Comparison of ENCODE assay signal across 12 cellular contexts in genomic region chr11:114083256-114084252, GRCh38. TPM values are rescaled to one million over a fixed set of nuclear protein-coding genes. Genes with fewer than 3 reads are reported as not detected.
DNase-seq lines count a peak whose midpoint lies in the region; ATAC-seq and TF ChIP-seq lines count a peak whose summit lies in the region.
"Had no signal": no experiment of that assay in that cellular context is flagged by ENCODE, and none has a peak within 500 bp of the region (broad histone marks: within the 10 kb centered on the region; RNA-seq: fewer than 3 reads in every experiment).

No MANE protein-coding gene starts in this region.

- peaks cover 31% of the 10 kb centered on the region for H3K4me1 Mint-ChIP-seq in activated naive CD8-positive, alpha-beta T cell treated with anti-CD3 and anti-CD28 coated beads for 36 hours
- H3K4me1 Mint-ChIP-seq in activated naive CD4-positive, alpha-beta T cell treated with anti-CD3 and anti-CD28 coated beads, Interleukin-2, amount 10 ng/mL, durations not matched to agents 7 days and 5 days: peaks cover 38% of the 10 kb centered on the region

- TF ChIP-seq POLR2A in body of pancreas (IDR thresholded peaks at IDR 0.05): no peak

- intact Hi-C loops in body of pancreas (cut with DNase I): no loop called here

- peaks cover 40% of the 10 kb centered on the region for H3K4me1 ChIP-seq in BLaER1
- H3K4me1 ChIP-seq in body of pancreas: peaks cover 100% of the 10 kb centered on the region
- peaks cover 71 to 72% of the 10 kb centered on the region in 2 experiments for H3K4me1 ChIP-seq in neutrophil (ENCODE audit: control insufficient read depth in 1 of 2, insufficient read depth in 1 of 2, low read depth in 1 of 2, low read length in 1 of 2)

- no peak overlapping the region for H3K4me3 Mint-ChIP-seq in activated naive CD8-positive, alpha-beta T cell treated with anti-CD3 and anti-CD28 coated beads for 36 hours
- H3K4me3 Mint-ChIP-seq in activated naive CD4-positive, alpha-beta T cell treated with anti-CD3 and anti-CD28 coated beads, Interleukin-2, amount 10 ng/mL, durations not matched to agents 7 days and 5 days: no peak overlapping the region

- H3K4me2 ChIP-seq in BLaER1: peak overlapping the region; percentile 69

- TF ChIP-seq CTCF in body of pancreas (IDR thresholded peaks at IDR 0.05): no peak
- TF ChIP-seq CTCF in neutrophil (IDR thresholded peaks at IDR 0.05): no peak

- H4K20me1 ChIP-seq in BLaER1: no peaks in the 10 kb centered on the region

- H3K36me3 ChIP-seq in BLaER1 (no peaks in the 10 kb centered on the region), body of pancreas (replicated peaks in 1 of 2; ENCODE audit: insufficient read depth in 1 of 2, low read depth in 2 of 2) (no peaks in the 10 kb centered on the region), neutrophil (no peaks in the 10 kb centered on the region)
- H3K36me3 ChIP-seq: cardiac muscle cell had no signal

- DNase-seq in Kasumi-1 (lab: John Stamatoyannopoulos, UW): peak; percentile 31 to 46
- peak in 3 of 4 donors; percentile 33 to 48 (median 46) for DNase-seq in body of pancreas
- DNase-seq in 8988T: no peak
- no peak for DNase-seq in activated naive CD8-positive, alpha-beta T cell treated with anti-CD3 and anti-CD28 coated beads for 36 hours
- DNase-seq in activated naive CD4-positive, alpha-beta T cell treated with anti-CD3 and anti-CD28 coated beads, Interleukin-2, amount 10 ng/mL, durations not matched to agents 7 days and 5 days: no peak
- DNase-seq: NCI-H446, small intestine had no signal

- H3K9me3 ChIP-seq in BLaER1 (no peaks in the 10 kb centered on the region), body of pancreas (no peaks in the 10 kb centered on the region), neutrophil (no peaks in the 10 kb centered on the region)

- CTCF ChIA-PET in activated naive CD4-positive, alpha-beta T cell treated with anti-CD3 and anti-CD28 coated beads, Interleukin-2, amount 10 ng/mL, durations not matched to agents 7 days and 5 days (lab: Charles Lee): interaction anchor here (0.6 to 1.1 kb wide), 3 partner anchors 9 to 179 kb away, joined by 3 to 4 read pairs (median 3); no protein-coding TSS in a partner anchor

- ATAC-seq in body of pancreas (no peak), GM18511 (IDR thresholded peaks at IDR 0.05; ENCODE audit: unreplicated experiment) (no peak)

- H3K27me3 ChIP-seq in BLaER1: no peaks in the 10 kb centered on the region
- H3K27me3 ChIP-seq in body of pancreas: no peaks in the 10 kb centered on the region
- no peaks in the 10 kb centered on the region for H3K27me3 ChIP-seq in neutrophil
- H3K27me3 ChIP-seq: cardiac muscle cell had no signal

- WGBS in body of pancreas, 2 donors: 71 to 79% methylated on average over 12 of the region's 12 CpGs

- H3K36me3 Mint-ChIP-seq in activated naive CD8-positive, alpha-beta T cell treated with anti-CD3 and anti-CD28 coated beads for 36 hours: peaks cover 3% of the 10 kb centered on the region
- peaks cover 2% of the 10 kb centered on the region for H3K36me3 Mint-ChIP-seq in activated naive CD4-positive, alpha-beta T cell treated with anti-CD3 and anti-CD28 coated beads, Interleukin-2, amount 10 ng/mL, durations not matched to agents 7 days and 5 days

- H3K27ac Mint-ChIP-seq in activated naive CD8-positive, alpha-beta T cell treated with anti-CD3 and anti-CD28 coated beads for 36 hours: no peak overlapping the region
- H3K27ac Mint-ChIP-seq in activated naive CD4-positive, alpha-beta T cell treated with anti-CD3 and anti-CD28 coated beads, Interleukin-2, amount 10 ng/mL, durations not matched to agents 7 days and 5 days: no peak overlapping the region

- no peak overlapping the region for H3K4me3 ChIP-seq in BLaER1
- no peak overlapping the region for H3K4me3 ChIP-seq in body of pancreas
- H3K4me3 ChIP-seq in neutrophil (ENCODE audit: low read depth in 1 of 2, low read length in 1 of 2): peak overlapping the region; percentile 45 to 46
- H3K4me3 ChIP-seq: cardiac muscle cell had no signal

- H3K27ac ChIP-seq in BLaER1 (no peak overlapping the region), body of pancreas (peak overlapping the region; percentile 82 to 98 (median 88)), neutrophil (peak overlapping the region; percentile 30)
- H3K27ac ChIP-seq: cardiac muscle cell had no signal

- peaks cover 26% of the 10 kb centered on the region for H3K27me3 Mint-ChIP-seq in activated naive CD8-positive, alpha-beta T cell treated with anti-CD3 and anti-CD28 coated beads for 36 hours
- peaks cover 62% of the 10 kb centered on the region for H3K27me3 Mint-ChIP-seq in activated naive CD4-positive, alpha-beta T cell treated with anti-CD3 and anti-CD28 coated beads, Interleukin-2, amount 10 ng/mL, durations not matched to agents 7 days and 5 days

- no peak overlapping the region for H3K9ac ChIP-seq in BLaER1

- no peaks in the 10 kb centered on the region for H3K9me3 Mint-ChIP-seq in activated naive CD8-positive, alpha-beta T cell treated with anti-CD3 and anti-CD28 coated beads for 36 hours
- no peaks in the 10 kb centered on the region for H3K9me3 Mint-ChIP-seq in activated naive CD4-positive, alpha-beta T cell treated with anti-CD3 and anti-CD28 coated beads, Interleukin-2, amount 10 ng/mL, durations not matched to agents 7 days and 5 days

RNA-seq across cellular contexts. Expression of gene ZBTB16, which starts 24.0 kb away (rescaled TPM):
- total RNA-seq in body of pancreas: 100 to 1,000 TPM in 1 of 2 donors, 10 to 100 TPM in 1; 96.5 to 150 TPM
- total RNA-seq in activated naive CD8-positive, alpha-beta T cell treated with anti-CD3 and anti-CD28 coated beads for 36 hours: 1 to 10 TPM; 1.7 to 2.1 TPM
- total RNA-seq: fibroblast of lung had no signal

Comparison
In these comparisons a context has a peak if more than half of its experiments do, and no peak if none do; other contexts are left out.
1. H3K4me3 ChIP-seq: peak in neutrophil (2 of 2); none in BLaER1 (single experiment) and body of pancreas (0 of 2).
2. DNase-seq: peak in Kasumi-1 (2 of 2) and body of pancreas (3 of 4); none in 8988T (single experiment), activated naive CD8-positive, alpha-beta T cell treated with anti-CD3 and anti-CD28 coated beads for 36 hours (single experiment) and activated naive CD4-positive, alpha-beta T cell treated with anti-CD3 and anti-CD28 coated beads, Interleukin-2, amount 10 ng/mL, durations not matched to agents 7 days and 5 days (single experiment).
3. RNA of gene ZBTB16, which starts 24.0 kb away (total RNA-seq): 96.5 to 150 TPM in body of pancreas; 1.7 to 2.1 TPM in activated naive CD8-positive, alpha-beta T cell treated with anti-CD3 and anti-CD28 coated beads for 36 hours; every median in the first group is over 10 times any median in the second.